ENCODE assay signal across 11 cellular contexts in genomic region chr11:128830290-128830813, GRCh38. TPM values are rescaled to one million over a fixed set of nuclear protein-coding genes. Genes with fewer than 3 reads are reported as not detected.
DNase-seq lines count a peak whose midpoint lies in the region; ATAC-seq and TF ChIP-seq lines count a peak whose summit lies in the region.
"Had no signal": no experiment of that assay in that cellular context is flagged by ENCODE, and none has a peak within 500 bp of the region (broad histone marks: within the 10 kb centered on the region; RNA-seq: fewer than 3 reads in every experiment).

No MANE protein-coding gene starts in this region.

- TF ChIP-seq CTCF in Calu3 (IDR thresholded peaks at IDR 0.05; ENCODE audit: unreplicated experiment) = no peak

- H3K4me1 Mint-ChIP-seq in activated CD4-positive, alpha-beta T cell treated with anti-CD3 and anti-CD28 coated beads for 36 hours = peaks cover 21% of the 10 kb centered on the region
- H3K4me1 Mint-ChIP-seq in activated T-helper 1 cell treated with anti-CD3 and anti-CD28 coated beads, Interleukin-12 subunit alpha, Interleukin-12 subunit beta, Interleukin-2, Interleukin-4 antibody, amounts not matched to agents 30 ng/mL and 10 ng/mL and 1 ng/mL, durations not matched to agents 14 hours and 24 hours and 36 hours (ENCODE audit: low read depth) = peaks cover 27% of the 10 kb centered on the region
- peaks cover 63% of the 10 kb centered on the region for H3K4me1 Mint-ChIP-seq in stimulated activated memory B cell treated with anti-CD40 and anti-IgM and Interleukin-4, amounts not matched to agents 10 μg/mL and 1 μg/mL and 100 μg/mL, for 72 hours
- peaks cover 8% of the 10 kb centered on the region for H3K4me1 Mint-ChIP-seq in Calu3 (ENCODE audit: low read depth, unreplicated experiment)

- POLR2A ChIA-PET in activated CD4-positive, alpha-beta T cell treated with anti-CD3 and anti-CD28 coated beads for 36 hours (lab: Charles Lee) = interaction anchor here (0.5 to 1.1 kb wide), 6 partner anchors 94 to 799 kb away, joined by 3 to 5 read pairs (median 3); no protein-coding TSS in a partner anchor

- peak; percentile 29 for DNase-seq in activated CD4-positive, alpha-beta T cell treated with anti-CD3 and anti-CD28 coated beads for 36 hours
- DNase-seq in activated CD4-positive, alpha-beta T cell treated with anti-CD3 and anti-CD28 coated beads, Interleukin-2, amount 50 U/mL, for 1 hour = no peak
- no peak for DNase-seq in activated T-helper 1 cell treated with anti-CD3 and anti-CD28 coated beads, Interleukin-12 subunit alpha, Interleukin-12 subunit beta, Interleukin-2, Interleukin-4 antibody, amounts not matched to agents 30 ng/mL and 10 ng/mL and 1 ng/mL, durations not matched to agents 14 hours and 24 hours and 36 hours (ENCODE audit: low spot score)
- no peak for DNase-seq in effector CD8-positive, alpha-beta T cell (lab: John Stamatoyannopoulos, UW)
- no peak for DNase-seq in Calu3

- no TSS peak for BruUV-seq in Calu3 (replicated peaks; lab: Mats Ljungman, UMichigan)

- no peaks in the 10 kb centered on the region for H3K27me3 Mint-ChIP-seq in activated CD4-positive, alpha-beta T cell treated with anti-CD3 and anti-CD28 coated beads for 36 hours
- peaks cover 8% of the 10 kb centered on the region for H3K27me3 Mint-ChIP-seq in activated T-helper 1 cell treated with anti-CD3 and anti-CD28 coated beads, Interleukin-12 subunit alpha, Interleukin-12 subunit beta, Interleukin-2, Interleukin-4 antibody, amounts not matched to agents 30 ng/mL and 10 ng/mL and 1 ng/mL, durations not matched to agents 14 hours and 24 hours and 36 hours (ENCODE audit: insufficient read depth)
- no peaks in the 10 kb centered on the region for H3K27me3 Mint-ChIP-seq in stimulated activated memory B cell treated with anti-CD40 and anti-IgM and Interleukin-4, amounts not matched to agents 10 μg/mL and 1 μg/mL and 100 μg/mL, for 72 hours
- no peaks in the 10 kb centered on the region for H3K27me3 Mint-ChIP-seq in Calu3 (ENCODE audit: unreplicated experiment)

- H3K27ac Mint-ChIP-seq in activated CD4-positive, alpha-beta T cell treated with anti-CD3 and anti-CD28 coated beads for 36 hours = peak overlapping the region; percentile 93
- peak overlapping the region; percentile 90 for H3K27ac Mint-ChIP-seq in activated T-helper 1 cell treated with anti-CD3 and anti-CD28 coated beads, Interleukin-12 subunit alpha, Interleukin-12 subunit beta, Interleukin-2, Interleukin-4 antibody, amounts not matched to agents 30 ng/mL and 10 ng/mL and 1 ng/mL, durations not matched to agents 14 hours and 24 hours and 36 hours
- H3K27ac Mint-ChIP-seq in stimulated activated memory B cell treated with anti-CD40 and anti-IgM and Interleukin-4, amounts not matched to agents 10 μg/mL and 1 μg/mL and 100 μg/mL, for 72 hours = peak overlapping the region; percentile 79
- H3K27ac Mint-ChIP-seq in Calu3 (ENCODE audit: unreplicated experiment) = no peak overlapping the region

- CTCF ChIA-PET in activated CD4-positive, alpha-beta T cell treated with anti-CD3 and anti-CD28 coated beads for 36 hours (lab: Charles Lee) = interaction anchor here (0.6 to 4.9 kb wide), 68 partner anchors 9 to 801 kb away, joined by 3 to 64 read pairs (median 4); no protein-coding TSS in a partner anchor
- CTCF ChIA-PET in Calu3 (lab: Charles Lee) = interaction anchor here (0.5 to 1.2 kb wide), 6 partner anchors 92 to 987 kb away, joined by 3 to 12 read pairs (median 3); no protein-coding TSS in a partner anchor

- ATAC-seq in activated CD4-positive, alpha-beta T cell treated with anti-CD3 and anti-CD28 coated beads for 36 hours = peak; percentile 63
- ATAC-seq in HG03196 (IDR thresholded peaks at IDR 0.05; ENCODE audit: unreplicated experiment) = peak; percentile 4
- ATAC-seq in stimulated activated memory B cell treated with anti-CD40 and anti-IgM and Interleukin-4, amounts not matched to agents 10 μg/mL and 1 μg/mL and 100 μg/mL, for 72 hours = no peak
- ATAC-seq in GM18519 (IDR thresholded peaks at IDR 0.05; ENCODE audit: low FRiP score, unreplicated experiment) = no peak

- H3K36me3 Mint-ChIP-seq in activated CD4-positive, alpha-beta T cell treated with anti-CD3 and anti-CD28 coated beads for 36 hours (ENCODE audit: low read depth) = no peaks in the 10 kb centered on the region
- peaks cover 4% of the 10 kb centered on the region for H3K36me3 Mint-ChIP-seq in activated T-helper 1 cell treated with anti-CD3 and anti-CD28 coated beads, Interleukin-12 subunit alpha, Interleukin-12 subunit beta, Interleukin-2, Interleukin-4 antibody, amounts not matched to agents 30 ng/mL and 10 ng/mL and 1 ng/mL, durations not matched to agents 14 hours and 24 hours and 36 hours (ENCODE audit: low read depth)
- peaks cover 29% of the 10 kb centered on the region for H3K36me3 Mint-ChIP-seq in stimulated activated memory B cell treated with anti-CD40 and anti-IgM and Interleukin-4, amounts not matched to agents 10 μg/mL and 1 μg/mL and 100 μg/mL, for 72 hours
- H3K36me3 Mint-ChIP-seq in Calu3 (ENCODE audit: insufficient read depth, unreplicated experiment) = no peaks in the 10 kb centered on the region

- peak overlapping the region; percentile 57 for H3K4me3 Mint-ChIP-seq in activated CD4-positive, alpha-beta T cell treated with anti-CD3 and anti-CD28 coated beads for 36 hours
- peak overlapping the region; percentile 68 for H3K4me3 Mint-ChIP-seq in activated T-helper 1 cell treated with anti-CD3 and anti-CD28 coated beads, Interleukin-12 subunit alpha, Interleukin-12 subunit beta, Interleukin-2, Interleukin-4 antibody, amounts not matched to agents 30 ng/mL and 10 ng/mL and 1 ng/mL, durations not matched to agents 14 hours and 24 hours and 36 hours
- no peak overlapping the region for H3K4me3 Mint-ChIP-seq in stimulated activated memory B cell treated with anti-CD40 and anti-IgM and Interleukin-4, amounts not matched to agents 10 μg/mL and 1 μg/mL and 100 μg/mL, for 72 hours
- H3K4me3 Mint-ChIP-seq in Calu3 (ENCODE audit: low read depth, unreplicated experiment) = no peak overlapping the region

- intact Hi-C loops in activated CD4-positive, alpha-beta T cell treated with anti-CD3 and anti-CD28 coated beads for 36 hours (cut with DNase I, micrococcal nuclease) = loop anchor here (2.0 to 10.0 kb wide), 7 partner anchors 54 to 542 kb away; no protein-coding TSS in a partner anchor
- intact Hi-C loops in activated T-helper 1 cell treated with anti-CD3 and anti-CD28 coated beads, Interleukin-12 subunit alpha, Interleukin-12 subunit beta, Interleukin-2, Interleukin-4 antibody, amounts not matched to agents 30 ng/mL and 10 ng/mL and 1 ng/mL, durations not matched to agents 14 hours and 24 hours and 36 hours (cut with micrococcal nuclease) = loop anchor here (2.0 to 5.0 kb wide), 7 partner anchors 28 to 792 kb away; partner anchors contain the start of gene FLI1
- intact Hi-C loops in Calu3 (cut with micrococcal nuclease; ENCODE audit: unreplicated experiment) = loop anchor here (2.0 to 10.0 kb wide), 5 partner anchors 178 to 800 kb away; no protein-coding TSS in a partner anchor

- no peaks in the 10 kb centered on the region for H3K9me3 Mint-ChIP-seq in activated CD4-positive, alpha-beta T cell treated with anti-CD3 and anti-CD28 coated beads for 36 hours (ENCODE audit: low read depth)
- no peaks in the 10 kb centered on the region for H3K9me3 Mint-ChIP-seq in activated T-helper 1 cell treated with anti-CD3 and anti-CD28 coated beads, Interleukin-12 subunit alpha, Interleukin-12 subunit beta, Interleukin-2, Interleukin-4 antibody, amounts not matched to agents 30 ng/mL and 10 ng/mL and 1 ng/mL, durations not matched to agents 14 hours and 24 hours and 36 hours
- peaks cover 2% of the 10 kb centered on the region for H3K9me3 Mint-ChIP-seq in stimulated activated memory B cell treated with anti-CD40 and anti-IgM and Interleukin-4, amounts not matched to agents 10 μg/mL and 1 μg/mL and 100 μg/mL, for 72 hours
- no peaks in the 10 kb centered on the region for H3K9me3 Mint-ChIP-seq in Calu3 (ENCODE audit: low read depth, unreplicated experiment)

RNA-seq across cellular contexts. Expression of gene KCNJ1, which starts 36.7 kb away (rescaled TPM):
- total RNA-seq in activated CD4-positive, alpha-beta T cell treated with anti-CD3 and anti-CD28 coated beads for 36 hours = not detected
- total RNA-seq in activated T-helper 1 cell treated with anti-CD3 and anti-CD28 coated beads, Interleukin-12 subunit alpha, Interleukin-12 subunit beta, Interleukin-2, Interleukin-4 antibody, amounts not matched to agents 30 ng/mL and 10 ng/mL and 1 ng/mL, durations not matched to agents 14 hours and 24 hours and 36 hours = not detected in 2 replicates
- 0.17 TPM in 1 of 2 replicates, not detected in the other for total RNA-seq in Calu3 (2022)
- total RNA-seq: glomerular endothelial cell; MCF 10A; T-helper 1 cell treated with Interleukin-12 subunit alpha and Interleukin-12 subunit beta and Interleukin-4 antibody, amounts not matched to agents 30 ng/mL and 1 ng/mL, for 36 hours had no signal

Comparison
In these comparisons a context has a peak if more than half of its experiments do, and no peak if none do; other contexts are left out.
1. ATAC-seq: peak in activated CD4-positive, alpha-beta T cell treated with anti-CD3 and anti-CD28 coated beads for 36 hours (single experiment) and HG03196 (single experiment); none in stimulated activated memory B cell treated with anti-CD40 and anti-IgM and Interleukin-4, amounts not matched to agents 10 μg/mL and 1 μg/mL and 100 μg/mL, for 72 hours (single experiment) and GM18519 (single experiment).
2. H3K4me3 Mint-ChIP-seq: peak in activated CD4-positive, alpha-beta T cell treated with anti-CD3 and anti-CD28 coated beads for 36 hours (single experiment) and activated T-helper 1 cell treated with anti-CD3 and anti-CD28 coated beads, Interleukin-12 subunit alpha, Interleukin-12 subunit beta, Interleukin-2, Interleukin-4 antibody, amounts not matched to agents 30 ng/mL and 10 ng/mL and 1 ng/mL, durations not matched to agents 14 hours and 24 hours and 36 hours (single experiment); none in stimulated activated memory B cell treated with anti-CD40 and anti-IgM and Interleukin-4, amounts not matched to agents 10 μg/mL and 1 μg/mL and 100 μg/mL, for 72 hours (single experiment) and Calu3 (single experiment).